Comparison of ENCODE assay signal across 1 cellular context in genomic region chr2:207765541-207765940, GRCh38.
TF ChIP-seq lines count a peak whose summit lies in the region.

No MANE protein-coding gene starts in this region.

TF ChIP-seq in HepG2, 621 proteins besides CTCF, POLR2A, EP300 and RAD21 (continued from another document):
- TF ChIP-seq FOXP4 (CRISPR knock-in tag; IDR thresholded peaks at IDR 0.05) (peak; percentile 57), SIN3B (IDR thresholded peaks at IDR 0.05; ENCODE audit: low read length) (no peak), TBX2 (CRISPR knock-in tag; IDR thresholded peaks at IDR 0.05; ENCODE audit: borderline replicate concordance) (peak; percentile 39; the same call in 1 of the 2 replicates), ELF3 (CRISPR knock-in tag; IDR thresholded peaks at IDR 0.05) (peak; percentile 56; the same call in 1 of the 2 replicates), ARID5B (CRISPR knock-in tag; IDR thresholded peaks at IDR 0.05) (peak; percentile 86), ZNF414 (CRISPR knock-in tag; IDR thresholded peaks at IDR 0.05) (no peak), NR3C1 (CRISPR knock-in tag; IDR thresholded peaks at IDR 0.05) (no peak), SOX6 (IDR thresholded peaks at IDR 0.05) (no peak), SOX6 (CRISPR knock-in tag; IDR thresholded peaks at IDR 0.05) (peak; percentile 91), HNF4G (IDR thresholded peaks at IDR 0.05; ENCODE audit: borderline replicate concordance, low read depth, low read length) (peak; percentile 81), HNF4G (CRISPR knock-in tag; IDR thresholded peaks at IDR 0.05; ENCODE audit: borderline replicate concordance, low read depth) (no peak), TEAD3 (CRISPR knock-in tag; optimal IDR thresholded peaks at IDR 0.05; ENCODE audit: borderline replicate concordance) (peak; percentile 60), HNF4A (CRISPR knock-in tag; IDR thresholded peaks at IDR 0.05) (peak; percentile 90), NCOA2 (CRISPR knock-in tag; IDR thresholded peaks at IDR 0.05) (peak; percentile 65), RCOR2 (CRISPR knock-in tag; IDR thresholded peaks at IDR 0.05) (peak; percentile 67; the same call in 1 of the 2 replicates), DPF2 (CRISPR knock-in tag; IDR thresholded peaks at IDR 0.05; ENCODE audit: borderline replicate concordance, low read depth) (no peak), MIER2 (CRISPR knock-in tag; IDR thresholded peaks at IDR 0.05) (0 out of 2 replicates have a peak, but pooled peaks have one; percentile 31), DRAP1 (CRISPR knock-in tag; IDR thresholded peaks at IDR 0.05) (0 out of 2 replicates have a peak, but pooled peaks have one; percentile 27), DMAP1 (CRISPR knock-in tag; IDR thresholded peaks at IDR 0.05) (peak; percentile 47; the same call in 1 of the 2 replicates), PAF1 (CRISPR knock-in tag; IDR thresholded peaks at IDR 0.05) (peak; percentile 77; the same call in 1 of the 2 replicates), REST (IDR thresholded peaks at IDR 0.05; ENCODE audit: borderline replicate concordance in 1 of 2, low read depth in 1 of 2, low read length in 2 of 2) (0 out of 4 replicates have a peak, but pooled peaks of 1 of the 2 experiments have one; percentile 26), GATAD1 (CRISPR knock-in tag; IDR thresholded peaks at IDR 0.05) (0 out of 2 replicates have a peak, but pooled peaks have one; percentile 24), FOXJ3 (CRISPR knock-in tag; IDR thresholded peaks at IDR 0.05; ENCODE audit: borderline replicate concordance) (peak; percentile 52; the same call in 1 of the 2 replicates), HDAC2 (CRISPR knock-in tag; IDR thresholded peaks at IDR 0.05) (peak; percentile 63; the same call in 1 of the 2 replicates), THAP11 (CRISPR knock-in tag; IDR thresholded peaks at IDR 0.05) (peak; percentile 41; the same call in 1 of the 2 replicates), CEBPB (IDR thresholded peaks at IDR 0.05; ENCODE audit: borderline replicate concordance, low read depth, low read length) (peak; percentile 47; the same call in 1 of the 2 replicates), MED1 (CRISPR knock-in tag; IDR thresholded peaks at IDR 0.05) (peak; percentile 65), SOX5 (CRISPR knock-in tag; IDR thresholded peaks at IDR 0.05; ENCODE audit: borderline replicate concordance) (peak; percentile 91), RARA (CRISPR knock-in tag; IDR thresholded peaks at IDR 0.05) (peak; percentile 42), ZNF512B (CRISPR knock-in tag; IDR thresholded peaks at IDR 0.05; ENCODE audit: borderline replicate concordance) (no peak), USF2 (IDR thresholded peaks at IDR 0.05; ENCODE audit: low read depth, low read length) (no peak), USF2 (CRISPR knock-in tag; IDR thresholded peaks at IDR 0.05; ENCODE audit: borderline replicate concordance) (peak; percentile 71; the same call in 1 of the 2 replicates)
